Comparison of ENCODE assay signal across 16 cellular contexts in the genomic region with DNA sequence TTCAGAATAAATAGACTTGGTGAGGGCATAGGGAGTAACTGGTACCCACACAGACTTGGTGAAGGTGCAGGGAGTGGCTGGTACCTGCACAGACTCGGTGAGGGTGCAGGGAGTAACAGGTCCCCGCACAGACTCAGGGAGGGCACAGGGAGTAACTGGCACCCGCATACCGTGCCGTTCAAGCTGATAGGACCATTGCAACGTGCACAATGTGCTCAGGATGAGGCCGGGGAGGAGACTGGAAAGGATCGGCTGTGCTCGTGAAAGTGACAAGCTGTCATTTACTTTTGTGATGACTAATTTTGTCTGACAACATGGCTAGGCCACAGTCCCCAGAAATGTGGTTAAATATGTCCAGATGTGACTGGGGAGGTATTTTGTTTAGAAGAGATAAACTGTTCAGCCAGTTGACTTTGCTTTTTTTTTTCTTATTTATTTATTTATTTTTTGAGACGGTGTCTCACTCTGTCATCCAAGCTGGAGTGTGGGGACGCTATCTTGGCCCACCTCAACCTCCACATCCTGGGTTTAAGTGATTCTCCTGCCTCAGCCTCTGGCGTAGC.
DNase-seq lines count a peak whose midpoint lies in the region; ATAC-seq, FAIRE-seq and TF ChIP-seq lines count a peak whose summit lies in the region.
"Had no signal": no experiment of that assay in that cellular context is flagged by ENCODE, and none has a peak within 500 bp of the region (broad histone marks: within the 10 kb centered on the region; RNA-seq: fewer than 3 reads in every experiment).

No MANE protein-coding gene starts in this region.

- no peak overlapping the region for H3K27ac ChIP-seq in kidney (ENCODE audit: low read depth in 2 of 2, low read length in 2 of 2)
- H3K27ac ChIP-seq in CD8-positive, alpha-beta memory T cell (ENCODE audit: low read depth, low read length) = no peak overlapping the region

- no peak for ATAC-seq in activated naive CD8-positive, alpha-beta T cell treated with anti-CD3 and anti-CD28 coated beads, Interleukin-2, amount 10 ng/mL, durations not matched to agents 7 days and 5 days (ENCODE audit: low read depth)
- ATAC-seq in activated naive CD8-positive, alpha-beta T cell treated with anti-CD3 and anti-CD28 coated beads, Interleukin-2, amount 50 U/mL, for 24 hours = peak; percentile 60

- H3K9ac ChIP-seq in kidney (ENCODE audit: low read length in 2 of 2) = no peak overlapping the region

- POLR2A ChIA-PET in activated naive CD8-positive, alpha-beta T cell treated with anti-CD3 and anti-CD28 coated beads, Interleukin-2, amount 10 ng/mL, durations not matched to agents 7 days and 5 days (lab: Charles Lee) = no interaction called here
- POLR2A ChIA-PET in CD8-positive, alpha-beta memory T cell (lab: Charles Lee) = no interaction called here

- H3K27ac Mint-ChIP-seq in activated naive CD8-positive, alpha-beta T cell treated with anti-CD3 and anti-CD28 coated beads, Interleukin-2, amount 10 ng/mL, durations not matched to agents 7 days and 5 days = peak overlapping the region; percentile 25
- no peak overlapping the region for H3K27ac Mint-ChIP-seq in activated naive CD8-positive, alpha-beta T cell treated with anti-CD3 and anti-CD28 coated beads for 36 hours
- H3K27ac Mint-ChIP-seq in activated naive CD8-positive, alpha-beta T cell treated with anti-CD3 and anti-CD28 coated beads, Interleukin-2, amount 50 U/mL, for 24 hours = no peak overlapping the region
- peak overlapping the region in 3 of 8 donors; percentile 29 to 48 (median 46) for H3K27ac Mint-ChIP-seq in CD8-positive, alpha-beta memory T cell
- H3K27ac Mint-ChIP-seq: CD14-positive monocyte had no signal

- H3K36me3 ChIP-seq in kidney (ENCODE audit: control insufficient read depth in 1 of 2, insufficient read depth in 2 of 2, low read length in 2 of 2) = no peaks in the 10 kb centered on the region
- no peaks in the 10 kb centered on the region for H3K36me3 ChIP-seq in CD8-positive, alpha-beta memory T cell (ENCODE audit: insufficient read depth, low read length)

- no peaks in the 10 kb centered on the region for H3K27me3 Mint-ChIP-seq in activated naive CD8-positive, alpha-beta T cell treated with anti-CD3 and anti-CD28 coated beads, Interleukin-2, amount 10 ng/mL, durations not matched to agents 7 days and 5 days
- H3K27me3 Mint-ChIP-seq in activated naive CD8-positive, alpha-beta T cell treated with anti-CD3 and anti-CD28 coated beads for 36 hours = no peaks in the 10 kb centered on the region
- no peaks in the 10 kb centered on the region for H3K27me3 Mint-ChIP-seq in activated naive CD8-positive, alpha-beta T cell treated with anti-CD3 and anti-CD28 coated beads, Interleukin-2, amount 50 U/mL, for 24 hours
- no peaks in the 10 kb centered on the region for H3K27me3 Mint-ChIP-seq in CD8-positive, alpha-beta memory T cell

- no peaks in the 10 kb centered on the region for H3K27me3 ChIP-seq in CD8-positive, alpha-beta memory T cell (ENCODE audit: insufficient read depth, low read length, poor library complexity, severe bottlenecking)

- intact Hi-C loops in kidney (cut with DNase I) = no loop called here

- no peak for TF ChIP-seq CTCF in kidney (IDR thresholded peaks at IDR 0.05; ENCODE audit: borderline replicate concordance, extremely low read depth, insufficient read depth)

- H3K9me3 ChIP-seq in kidney (ENCODE audit: control insufficient read depth in 1 of 2, low read length in 2 of 2) = no peaks in the 10 kb centered on the region
- H3K9me3 ChIP-seq in CD8-positive, alpha-beta memory T cell (ENCODE audit: low read length) = no peaks in the 10 kb centered on the region
- H3K9me3 ChIP-seq: Caco-2 had no signal

- H3K36me3 Mint-ChIP-seq in activated naive CD8-positive, alpha-beta T cell treated with anti-CD3 and anti-CD28 coated beads, Interleukin-2, amount 10 ng/mL, durations not matched to agents 7 days and 5 days = peaks cover 11% of the 10 kb centered on the region
- no peaks in the 10 kb centered on the region for H3K36me3 Mint-ChIP-seq in activated naive CD8-positive, alpha-beta T cell treated with anti-CD3 and anti-CD28 coated beads for 36 hours
- peaks cover 5% of the 10 kb centered on the region for H3K36me3 Mint-ChIP-seq in activated naive CD8-positive, alpha-beta T cell treated with anti-CD3 and anti-CD28 coated beads, Interleukin-2, amount 50 U/mL, for 24 hours (ENCODE audit: low read depth)
- H3K36me3 Mint-ChIP-seq in CD8-positive, alpha-beta memory T cell = peaks cover 5 to 37% (median 12%) of the 10 kb centered on the region in 3 donors
- H3K36me3 Mint-ChIP-seq: CD14-positive monocyte had no signal

- H3K4me1 Mint-ChIP-seq in activated naive CD8-positive, alpha-beta T cell treated with anti-CD3 and anti-CD28 coated beads, Interleukin-2, amount 10 ng/mL, durations not matched to agents 7 days and 5 days = peaks cover 11% of the 10 kb centered on the region
- H3K4me1 Mint-ChIP-seq in activated naive CD8-positive, alpha-beta T cell treated with anti-CD3 and anti-CD28 coated beads for 36 hours = peaks cover 6% of the 10 kb centered on the region
- peaks cover 10% of the 10 kb centered on the region for H3K4me1 Mint-ChIP-seq in activated naive CD8-positive, alpha-beta T cell treated with anti-CD3 and anti-CD28 coated beads, Interleukin-2, amount 50 U/mL, for 24 hours
- peaks cover 8 to 13% (median 9%) of the 10 kb centered on the region in 3 donors for H3K4me1 Mint-ChIP-seq in CD8-positive, alpha-beta memory T cell
- H3K4me1 Mint-ChIP-seq: CD14-positive monocyte had no signal

- no peak for FAIRE-seq in kidney (lab: Jason Lieb, UNC)

- H3K4me1 ChIP-seq in kidney (ENCODE audit: control insufficient read depth in 1 of 2, insufficient read depth in 1 of 2, low read depth in 1 of 2, low read length in 2 of 2) = no peaks in the 10 kb centered on the region
- no peaks in the 10 kb centered on the region for H3K4me1 ChIP-seq in CD8-positive, alpha-beta memory T cell (ENCODE audit: insufficient read depth, low read length)
- H3K4me1 ChIP-seq: Caco-2 had no signal

- no peaks in the 10 kb centered on the region for H3K9me3 Mint-ChIP-seq in activated naive CD8-positive, alpha-beta T cell treated with anti-CD3 and anti-CD28 coated beads, Interleukin-2, amount 10 ng/mL, durations not matched to agents 7 days and 5 days
- no peaks in the 10 kb centered on the region for H3K9me3 Mint-ChIP-seq in activated naive CD8-positive, alpha-beta T cell treated with anti-CD3 and anti-CD28 coated beads for 36 hours
- H3K9me3 Mint-ChIP-seq in activated naive CD8-positive, alpha-beta T cell treated with anti-CD3 and anti-CD28 coated beads, Interleukin-2, amount 50 U/mL, for 24 hours = no peaks in the 10 kb centered on the region
- H3K9me3 Mint-ChIP-seq in CD8-positive, alpha-beta memory T cell = no peaks in the 10 kb centered on the region

- CTCF ChIA-PET in CD8-positive, alpha-beta memory T cell (lab: Charles Lee) = interaction anchor here (1.3 to 1.5 kb wide), 4 partner anchors 9 to 105 kb away, joined by 3 to 6 read pairs (median 4); no protein-coding TSS in a partner anchor

- H3K4me3 Mint-ChIP-seq in activated naive CD8-positive, alpha-beta T cell treated with anti-CD3 and anti-CD28 coated beads, Interleukin-2, amount 10 ng/mL, durations not matched to agents 7 days and 5 days = no peak overlapping the region
- no peak overlapping the region for H3K4me3 Mint-ChIP-seq in activated naive CD8-positive, alpha-beta T cell treated with anti-CD3 and anti-CD28 coated beads for 36 hours
- no peak overlapping the region for H3K4me3 Mint-ChIP-seq in activated naive CD8-positive, alpha-beta T cell treated with anti-CD3 and anti-CD28 coated beads, Interleukin-2, amount 50 U/mL, for 24 hours
- no peak overlapping the region for H3K4me3 Mint-ChIP-seq in CD8-positive, alpha-beta memory T cell
- H3K4me3 Mint-ChIP-seq: CD14-positive monocyte had no signal

- no peak for DNase-seq in activated naive CD8-positive, alpha-beta T cell treated with anti-CD3 and anti-CD28 coated beads, Interleukin-2, amount 10 ng/mL, durations not matched to agents 7 days and 5 days
- no peak for DNase-seq in activated naive CD8-positive, alpha-beta T cell treated with anti-CD3 and anti-CD28 coated beads for 36 hours
- DNase-seq in RPMI7951 (ENCODE audit: low read depth) (peak; percentile 48), NCI-H2196 treated with DMSO at 0.1 percent for 48 hours (lab: John Stamatoyannopoulos, UW; ENCODE audit: unreplicated experiment) (no peak), kidney (no peak), NCI-H2081 (lab: John Stamatoyannopoulos, UW) (no peak)
- DNase-seq in activated naive CD8-positive, alpha-beta T cell treated with anti-CD3 and anti-CD28 coated beads, Interleukin-2, amount 50 U/mL, for 24 hours = no peak
- no peak for DNase-seq in CD8-positive, alpha-beta memory T cell
- DNase-seq: AML-193, DMS153, MV-4-11, NCI-H1417 treated with DMSO at 0.1 percent for 48 hours, NCI-H2171, NCI-H446 treated with DMSO at 0.1 percent for 48 hours had no signal

- H3K4me3 ChIP-seq in kidney (ENCODE audit: low read length in 2 of 2) = no peak overlapping the region
- H3K4me3 ChIP-seq in CD8-positive, alpha-beta memory T cell (ENCODE audit: low read length) = no peak overlapping the region
